Comparison of ENCODE assay signal across 9 cellular contexts in the genomic region with DNA sequence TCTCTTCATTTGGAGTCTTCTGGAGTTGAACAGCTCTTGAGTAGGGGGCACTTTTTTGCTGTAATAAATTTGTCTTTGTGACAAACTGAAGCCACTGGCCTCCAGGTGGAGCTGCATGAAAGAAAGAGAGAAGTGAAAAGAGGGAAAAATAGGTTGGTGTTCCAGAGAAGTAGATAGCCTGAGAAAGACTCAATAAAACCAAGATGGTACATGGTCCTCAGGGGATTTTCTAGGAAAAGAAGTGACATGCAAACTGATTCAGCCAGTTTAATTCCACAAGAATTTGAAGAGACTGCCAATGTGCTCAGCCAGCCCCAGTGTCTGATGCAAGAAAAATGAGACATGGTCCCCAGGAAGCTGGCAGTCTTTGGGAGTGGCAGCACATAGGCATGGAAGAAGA.
DNase-seq lines count a peak whose midpoint lies in the region; ATAC-seq, FAIRE-seq and TF ChIP-seq lines count a peak whose summit lies in the region.
"Had no signal": no experiment of that assay in that cellular context is flagged by ENCODE, and none has a peak within 500 bp of the region (broad histone marks: within the 10 kb centered on the region; RNA-seq: fewer than 3 reads in every experiment).

No MANE protein-coding gene starts in this region.

- H3K27me3 Mint-ChIP-seq in astrocyte (ENCODE audit: low read depth, unreplicated experiment) = no peaks in the 10 kb centered on the region
- H3K27me3 Mint-ChIP-seq: naive B cell had no signal

- H3K4me2 ChIP-seq in astrocyte (ENCODE audit: low read length) = no peak overlapping the region

- H3K27ac Mint-ChIP-seq in astrocyte (ENCODE audit: unreplicated experiment) = no peak overlapping the region
- H3K27ac Mint-ChIP-seq: T-cell had no signal

- no peaks in the 10 kb centered on the region for H3K27me3 ChIP-seq in astrocyte (ENCODE audit: insufficient read depth, low read length)

- peak; percentile 55 for FAIRE-seq in astrocyte (lab: Jason Lieb, UNC)

- in situ Hi-C loops in G401 (cut with HindIII; ENCODE audit: low sequenced_read_pairs) = no loop called here

- ATAC-seq in GM18907 (IDR thresholded peaks at IDR 0.05; ENCODE audit: unreplicated experiment) = no peak
- ATAC-seq: T-cell had no signal

- no peak overlapping the region for H3K9ac ChIP-seq in astrocyte (ENCODE audit: low read length)

- no peak overlapping the region for H3K4me3 ChIP-seq in astrocyte (ENCODE audit: insufficient read depth, low read depth, low read length)

- H3K4me1 ChIP-seq in astrocyte (ENCODE audit: insufficient read depth, low read length) = no peaks in the 10 kb centered on the region

- H2AFZ ChIP-seq in astrocyte (ENCODE audit: low read depth, low read length) = no peak overlapping the region

- H3K36me3 ChIP-seq in astrocyte (ENCODE audit: insufficient read depth, low read length) = no peaks in the 10 kb centered on the region

- H3K4me3 Mint-ChIP-seq in astrocyte (ENCODE audit: unreplicated experiment) = no peak overlapping the region
- H3K4me3 Mint-ChIP-seq: T-cell had no signal

- no peaks in the 10 kb centered on the region for H3K9me3 ChIP-seq in astrocyte (ENCODE audit: insufficient read depth, low read depth, low read length)

- DNase-seq in G401 (ENCODE audit: low spot score) = peak; percentile 42
- peak; percentile 48 to 49 for DNase-seq in Kasumi-1 (lab: John Stamatoyannopoulos, UW)
- DNase-seq in astrocyte (ENCODE audit: low read depth) = peak; percentile 17
- DNase-seq in iris pigment epithelial cell (ENCODE audit: low read depth) = peak; percentile 49
- no peak for DNase-seq in stimulated activated CD8-positive, alpha-beta memory T cell treated with anti-CD3 and anti-CD28 coated beads, Interleukin-4, amount 100 ng/mL, for 48 hours
- no peak for DNase-seq in germinal center (ENCODE audit: low spot score)
- DNase-seq: naive B cell had no signal

- no peak overlapping the region for H3K27ac ChIP-seq in astrocyte (ENCODE audit: low read depth, low read length)

- no peaks in the 10 kb centered on the region for H4K20me1 ChIP-seq in astrocyte (ENCODE audit: insufficient read depth, low read length)

- H3K9me3 Mint-ChIP-seq in astrocyte (ENCODE audit: unreplicated experiment) = no peaks in the 10 kb centered on the region

- peak; percentile 43 for TF ChIP-seq CTCF in astrocyte (IDR thresholded peaks at IDR 0.05; ENCODE audit: insufficient read depth, low read depth, low read length)

- no peaks in the 10 kb centered on the region for H3K36me3 Mint-ChIP-seq in astrocyte (ENCODE audit: low read depth, unreplicated experiment)
- H3K36me3 Mint-ChIP-seq: T-cell had no signal

- peaks cover 2% of the 10 kb centered on the region for H3K4me1 Mint-ChIP-seq in astrocyte (ENCODE audit: low read depth, unreplicated experiment)

- H3K79me2 ChIP-seq in astrocyte (ENCODE audit: insufficient read depth, low read length) = no peaks in the 10 kb centered on the region

Comparison
In these comparisons a context has a peak if more than half of its experiments do, and no peak if none do; other contexts are left out.
1. DNase-seq: peak in G401 (single experiment), Kasumi-1 (2 of 2), astrocyte (single experiment) and iris pigment epithelial cell (single experiment); none in stimulated activated CD8-positive, alpha-beta memory T cell treated with anti-CD3 and anti-CD28 coated beads, Interleukin-4, amount 100 ng/mL, for 48 hours (single experiment) and germinal center (single experiment).